In genomic region chr11:12544986-12545775, GRCh38 we compare ENCODE assay signal across 14 cellular contexts.
"Had no signal": no experiment of that assay in that cellular context is flagged by ENCODE, and none has a peak within 500 bp of the region (broad histone marks: within the 10 kb centered on the region; RNA-seq: fewer than 3 reads in every experiment).

No MANE protein-coding gene starts in this region.

- ATAC-seq: foreskin keratinocyte, left lung, WTC11 had no signal

- H3K4me3 Mint-ChIP-seq: activated naive CD4-positive, alpha-beta T cell treated with anti-CD3 and anti-CD28 coated beads for 36 hours; activated T-helper 1 cell treated with anti-CD3 and anti-CD28 coated beads, Interleukin-12 subunit alpha, Interleukin-12 subunit beta, Interleukin-2, Interleukin-4 antibody, amounts not matched to agents 30 ng/mL and 10 ng/mL and 1 ng/mL, durations not matched to agents 14 hours and 24 hours and 36 hours; neural crest cell; WTC11 had no signal

- H3K9me3 Mint-ChIP-seq: activated naive CD4-positive, alpha-beta T cell treated with anti-CD3 and anti-CD28 coated beads for 36 hours; activated T-helper 1 cell treated with anti-CD3 and anti-CD28 coated beads, Interleukin-12 subunit alpha, Interleukin-12 subunit beta, Interleukin-2, Interleukin-4 antibody, amounts not matched to agents 30 ng/mL and 10 ng/mL and 1 ng/mL, durations not matched to agents 14 hours and 24 hours and 36 hours; neural crest cell had no signal

- H3K4me3 ChIP-seq: left lung, skin epidermis had no signal

- H3K27ac Mint-ChIP-seq: activated naive CD4-positive, alpha-beta T cell treated with anti-CD3 and anti-CD28 coated beads for 36 hours; activated T-helper 1 cell treated with anti-CD3 and anti-CD28 coated beads, Interleukin-12 subunit alpha, Interleukin-12 subunit beta, Interleukin-2, Interleukin-4 antibody, amounts not matched to agents 30 ng/mL and 10 ng/mL and 1 ng/mL, durations not matched to agents 14 hours and 24 hours and 36 hours; WTC11 had no signal

- H3K4me1 ChIP-seq: parathyroid adenoma had no signal

- H3K36me3 ChIP-seq: left lung had no signal

- DNase-seq: activated CD4-positive, alpha-beta T cell treated with anti-CD3 and anti-CD28 coated beads for 48 hours; activated naive CD4-positive, alpha-beta T cell treated with anti-CD3 and anti-CD28 coated beads for 36 hours; dermis blood vessel endothelial cell; erythroblast; left lung; mesendoderm; retina; T-helper 1 cell had no signal

- H3K27me3 ChIP-seq: left lung had no signal

- H3K27ac ChIP-seq: foreskin keratinocyte, left lung, parathyroid adenoma, skin epidermis had no signal

- H3K36me3 Mint-ChIP-seq: WTC11 had no signal

- H3K9me3 ChIP-seq: left lung had no signal
